ENCODE assay signal across 24 cellular contexts in genomic region chr3:152790988-152791387, GRCh38. TPM values are rescaled to one million over a fixed set of nuclear protein-coding genes. Genes with fewer than 3 reads are reported as not detected.
DNase-seq lines count a peak whose midpoint lies in the region; ATAC-seq, FAIRE-seq and TF ChIP-seq lines count a peak whose summit lies in the region.
"Had no signal": no experiment of that assay in that cellular context is flagged by ENCODE, and none has a peak within 500 bp of the region (broad histone marks: within the 10 kb centered on the region; RNA-seq: fewer than 3 reads in every experiment).

No MANE protein-coding gene starts in this region.

- no peak overlapping the region for H3K4me3 Mint-ChIP-seq in mesothelial cell of epicardium
- H3K4me3 Mint-ChIP-seq: CD14-positive monocyte; CD4-positive, alpha-beta memory T cell; CD4-positive, CD25-positive, alpha-beta regulatory T cell had no signal

- no peak overlapping the region for H2BK5ac ChIP-seq in mesenchymal stem cell (ENCODE audit: low read depth, low read length, poor library complexity, severe bottlenecking)

- no peaks in the 10 kb centered on the region for H3K27me3 ChIP-seq in mesenchymal stem cell (ENCODE audit: control insufficient read depth in 1 of 2, insufficient read depth in 1 of 2, low read length in 2 of 2)
- H3K27me3 ChIP-seq in right cardiac atrium (ENCODE audit: control insufficient read depth, insufficient read depth): no peaks in the 10 kb centered on the region
- H3K27me3 ChIP-seq: BE2C, BLaER1 had no signal

- no peak overlapping the region for H3K9ac ChIP-seq in mesenchymal stem cell (ENCODE audit: low read length)
- H3K9ac ChIP-seq: BLaER1 had no signal

- no peak overlapping the region for H4K8ac ChIP-seq in mesenchymal stem cell (ENCODE audit: low read length)

- H3K4me2 ChIP-seq in mesenchymal stem cell (ENCODE audit: low read length, poor library complexity, severe bottlenecking): no peak overlapping the region
- H3K4me2 ChIP-seq: A549, BLaER1 had no signal

- peak; percentile 50 for FAIRE-seq in endometrium (lab: Jason Lieb, UNC)
- FAIRE-seq: A549, D721Med, G401.6, GM12891, GM18507 had no signal

- peak overlapping the region; percentile 86 for H3K27ac Mint-ChIP-seq in mesothelial cell of epicardium
- H3K27ac Mint-ChIP-seq: CD14-positive monocyte; CD4-positive, alpha-beta memory T cell; CD4-positive, CD25-positive, alpha-beta regulatory T cell had no signal

- no peak overlapping the region for H3K14ac ChIP-seq in mesenchymal stem cell (ENCODE audit: low read length in 2 of 2)

- H4K91ac ChIP-seq in mesenchymal stem cell (ENCODE audit: low read length): no peak overlapping the region

- no peak overlapping the region for H2BK120ac ChIP-seq in mesenchymal stem cell (ENCODE audit: low read depth, low read length)

- CTCF ChIA-PET in HEK293 (lab: Yijun Ruan, JAX): no interaction called here

- no peak overlapping the region for H3K18ac ChIP-seq in mesenchymal stem cell (ENCODE audit: low read depth in 1 of 2, low read length in 2 of 2)

- peak; percentile 60 for DNase-seq in mesenchymal stem cell
- DNase-seq in mesothelial cell of epicardium (ENCODE audit: low spot score in 2 of 2, unreplicated experiment in 2 of 2): no peak
- no peak for DNase-seq in AML-193 (lab: John Stamatoyannopoulos, UW)
- no peak for DNase-seq in right cardiac atrium
- DNase-seq: BE2C; C1 segment of cervical spinal cord; Caco-2; Calu3; CD4-positive, alpha-beta memory T cell; CD4-positive, CD25-positive, alpha-beta regulatory T cell; DMS79 treated with DMSO at 0.1 percent for 48 hours; GF-D8 had no signal

- H3K9me3 Mint-ChIP-seq in mesothelial cell of epicardium: peaks cover 12% of the 10 kb centered on the region

- no peak overlapping the region for H2AK5ac ChIP-seq in mesenchymal stem cell (ENCODE audit: low read length, severe bottlenecking)

- H3K36me3 Mint-ChIP-seq in mesothelial cell of epicardium: peaks cover 3% of the 10 kb centered on the region
- H3K36me3 Mint-ChIP-seq: CD14-positive monocyte; CD4-positive, alpha-beta memory T cell; CD4-positive, CD25-positive, alpha-beta regulatory T cell had no signal

- H2BK15ac ChIP-seq in mesenchymal stem cell (ENCODE audit: low read depth, poor library complexity, severe bottlenecking): no peak overlapping the region

- peaks cover 5% of the 10 kb centered on the region for H3K4me1 Mint-ChIP-seq in mesothelial cell of epicardium
- H3K4me1 Mint-ChIP-seq: CD14-positive monocyte; CD4-positive, alpha-beta memory T cell; CD4-positive, CD25-positive, alpha-beta regulatory T cell had no signal

- H3K27me3 Mint-ChIP-seq in mesothelial cell of epicardium (ENCODE audit: low read depth): no peaks in the 10 kb centered on the region
- H3K27me3 Mint-ChIP-seq: CD4-positive, CD25-positive, alpha-beta regulatory T cell had no signal

- H3K4ac ChIP-seq in mesenchymal stem cell (ENCODE audit: low read depth in 1 of 2, low read length in 2 of 2): no peak overlapping the region

- intact Hi-C loops in right cardiac atrium (cut with DNase I): no loop called here

- H3K4me1 ChIP-seq in HEK293 (ENCODE audit: control insufficient read depth, insufficient read depth, low read length) (no peaks in the 10 kb centered on the region), mesenchymal stem cell (ENCODE audit: control insufficient read depth, insufficient read depth, low read depth, low read length) (no peaks in the 10 kb centered on the region), right cardiac atrium (ENCODE audit: control insufficient read depth, insufficient read depth, low read length) (no peaks in the 10 kb centered on the region)
- H3K4me1 ChIP-seq: A549, BE2C, BLaER1 had no signal

- H2AFZ ChIP-seq in mesenchymal stem cell (ENCODE audit: low read depth, low read length): no peak overlapping the region

- no peaks in the 10 kb centered on the region for H3K36me3 ChIP-seq in HEK293 (ENCODE audit: control insufficient read depth in 2 of 2, insufficient read depth in 1 of 2, low read length in 2 of 2)
- no peaks in the 10 kb centered on the region for H3K36me3 ChIP-seq in mesenchymal stem cell (ENCODE audit: control insufficient read depth in 1 of 2, insufficient read depth in 2 of 2, low read depth in 1 of 2, low read length in 2 of 2)
- H3K36me3 ChIP-seq: BE2C, BLaER1 had no signal

- no peak for ATAC-seq in HG02571 (IDR thresholded peaks at IDR 0.05; ENCODE audit: unreplicated experiment)
- no peak for ATAC-seq in GM19463 (IDR thresholded peaks at IDR 0.05; ENCODE audit: unreplicated experiment)
- ATAC-seq in right cardiac atrium: no peak
- ATAC-seq: A549 had no signal

- WGBS in mesenchymal stem cell: 33% methylated on average over 1 of the region's 3 CpGs
- WGBS in right cardiac atrium: 45% methylated on average over 3 of the region's 3 CpGs

- no peak overlapping the region for H2BK12ac ChIP-seq in mesenchymal stem cell (ENCODE audit: low read length in 2 of 2)

- H3K9me3 ChIP-seq in HEK293 (ENCODE audit: control insufficient read depth, insufficient read depth, low read depth, low read length) (no peaks in the 10 kb centered on the region), mesenchymal stem cell (ENCODE audit: control insufficient read depth, low read length) (peaks cover 3% of the 10 kb centered on the region), right cardiac atrium (ENCODE audit: control insufficient read depth, low read length) (no peaks in the 10 kb centered on the region)
- H3K9me3 ChIP-seq: A549, BE2C, Caco-2 had no signal

- TF ChIP-seq CTCF in HEK293 (tag by site-specific recombination; IDR thresholded peaks at IDR 0.05): no peak
- TF ChIP-seq CTCF in mesothelial cell of epicardium (IDR thresholded peaks at IDR 0.05; ENCODE audit: unreplicated experiment): no peak

- no peak overlapping the region for H3K23ac ChIP-seq in mesenchymal stem cell (ENCODE audit: low read length in 2 of 2)

- POLR2A ChIA-PET in HEK293 (lab: Yijun Ruan, JAX): no interaction called here

- H3K79me1 ChIP-seq in mesenchymal stem cell (replicated peaks; ENCODE audit: low read length, poor library complexity, severe bottlenecking): no peaks in the 10 kb centered on the region

- H3K27ac ChIP-seq in HEK293 (ENCODE audit: extremely low read depth, low read depth, low read length): no peak overlapping the region
- H3K27ac ChIP-seq in mesenchymal stem cell (ENCODE audit: low read length, poor library complexity, severe bottlenecking): no peak overlapping the region
- no peak overlapping the region for H3K27ac ChIP-seq in right cardiac atrium (ENCODE audit: low read length)
- H3K27ac ChIP-seq: 22Rv1, A549, BLaER1 had no signal

- no peak overlapping the region for H3K4me3 ChIP-seq in HEK293 (ENCODE audit: low read depth, low read length)
- H3K4me3 ChIP-seq in mesenchymal stem cell (ENCODE audit: insufficient read depth in 1 of 2, low read depth in 1 of 2, low read length in 2 of 2): no peak overlapping the region
- H3K4me3 ChIP-seq in right cardiac atrium (ENCODE audit: low read length): no peak overlapping the region
- H3K4me3 ChIP-seq: A549, BLaER1 had no signal

TF ChIP-seq in HEK293, 187 proteins besides CTCF, POLR2A, EP300 and RAD21:
- TF ChIP-seq FEZF1 (tag by site-specific recombination; IDR thresholded peaks at IDR 0.05) (peak; percentile 41; the same call in 1 of the 2 replicates), ZNF510 (tag by site-specific recombination; IDR thresholded peaks at IDR 0.05; ENCODE audit: insufficient replicate concordance) (no peak), ZBTB26 (tag by site-specific recombination; optimal IDR thresholded peaks at IDR 0.05) (no peak)

RNA-seq across cellular contexts. Expression of gene P2RY1, which starts 43.9 kb away (rescaled TPM):
- 4.6 TPM for polyA plus RNA-seq in mesenchymal stem cell (2013, experiment 1 of 2)
- 4.7 TPM for polyA plus RNA-seq in mesenchymal stem cell (2013, experiment 2 of 2)
- 7.3 to 8.9 TPM (median 8.5 TPM) in 3 replicates for total RNA-seq in mesothelial cell of epicardium
- 1 to 10 TPM; 3.1 to 7.6 (median 4.7) TPM for total RNA-seq in right cardiac atrium
- 1.1 TPM for polyA plus RNA-seq in right cardiac atrium
- polyA plus RNA-seq: CD4-positive, alpha-beta memory T cell had no signal
